Comparison of ENCODE assay signal across 9 cellular contexts in the genomic region with DNA sequence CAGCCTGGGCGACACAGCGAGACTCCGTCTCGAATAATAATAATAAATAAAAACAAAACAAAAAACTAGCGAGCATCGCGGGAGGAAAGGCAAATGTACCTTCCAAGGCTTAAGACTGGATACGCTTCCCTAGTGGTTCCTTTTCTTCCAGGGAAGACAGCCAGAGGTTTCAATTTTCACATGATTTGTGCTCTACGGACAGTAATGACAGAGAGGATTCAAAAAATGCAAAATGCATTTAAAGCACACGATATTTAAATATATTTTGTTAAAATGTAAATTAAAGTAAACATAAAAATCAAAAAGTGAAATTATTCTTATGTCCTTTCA. TPM values are rescaled to one million over a fixed set of nuclear protein-coding genes. Genes with fewer than 3 reads are reported as not detected.
A peak's percentile ranks its signal among the peaks of the same experiment; 100 is the strongest.
DNase-seq lines count a peak whose midpoint lies in the region; ATAC-seq, FAIRE-seq and TF ChIP-seq lines count a peak whose summit lies in the region.
"Had no signal": no experiment of that assay in that cellular context is flagged by ENCODE, and none has a peak within 500 bp of the region (broad histone marks: within the 10 kb centered on the region; RNA-seq: fewer than 3 reads in every experiment).

No MANE protein-coding gene starts in this region.

- DNase-seq in left ventricle myocardium inferior (no peak), Right ventricle myocardium superior (no peak), adipocyte (ENCODE audit: low read depth) (no peak), HepG2 (ENCODE audit: low spot score) (no peak), upper lobe of right lung (no peak), NCI-H2171 treated with DMSO at 0.1 percent for 48 hours (lab: John Stamatoyannopoulos, UW) (no peak), caudate nucleus (lab: John Stamatoyannopoulos, UW) (no peak)
- no peak for DNase-seq in activated effector memory CD4-positive, alpha-beta T cell treated with Interleukin-2 at 50 U/mL for 16 hours
- DNase-seq: DMS79 treated with DMSO at 0.1 percent for 48 hours had no signal

- intact Hi-C loops in left ventricle myocardium inferior (cut with micrococcal nuclease), result no loop called here
- intact Hi-C loops in Right ventricle myocardium superior (cut with DNase I), result no loop called here
- intact Hi-C loops in HepG2 (cut with micrococcal nuclease; ENCODE audit: unreplicated experiment), result loop anchor here (1.0 kb wide), 1 partner anchor 12 kb away; no protein-coding TSS in a partner anchor
- intact Hi-C loops in upper lobe of right lung (cut with DNase I), result no loop called here

- FAIRE-seq in HepG2 (lab: Jason Lieb, UNC), result no peak

- CTCF ChIA-PET in HepG2 (lab: Yijun Ruan, JAX; ENCODE audit: low intra/inter-chr PET ratio, low total read pairs), result no interaction called here

- TF ChIP-seq EP300 in HepG2 (IDR thresholded peaks at IDR 0.05; ENCODE audit: low read depth in 2 of 2, low read length in 2 of 2) (no peak), HepG2 (CRISPR knock-in tag; IDR thresholded peaks at IDR 0.05; ENCODE audit: borderline replicate concordance) (no peak)

- H2AFZ ChIP-seq in HepG2 (ENCODE audit: low read length), result peak overlapping the region; percentile 32

- H3K4me2 ChIP-seq in HepG2 (ENCODE audit: low read depth, low read length), result peak overlapping the region; percentile 95

- H3K4me1 ChIP-seq in left ventricle myocardium inferior, result peaks cover 46% of the 10 kb centered on the region
- H3K4me1 ChIP-seq in adipocyte (ENCODE audit: control insufficient read depth, insufficient read depth, low read length), result peaks cover 6% of the 10 kb centered on the region
- peaks cover 35% of the 10 kb centered on the region for H3K4me1 ChIP-seq in HepG2 (ENCODE audit: insufficient read depth, low read length)
- peaks cover 8% of the 10 kb centered on the region for H3K4me1 ChIP-seq in upper lobe of right lung

- TF ChIP-seq RAD21 in HepG2 (CRISPR knock-in tag; IDR thresholded peaks at IDR 0.05), result no peak

- H3K9me3 ChIP-seq in left ventricle myocardium inferior (replicated peaks) (no peaks in the 10 kb centered on the region), adipocyte (ENCODE audit: control insufficient read depth, low read length) (no peaks in the 10 kb centered on the region), HepG2 (ENCODE audit: low read length) (no peaks in the 10 kb centered on the region), upper lobe of right lung (no peaks in the 10 kb centered on the region)

- H3K79me2 ChIP-seq in HepG2 (ENCODE audit: insufficient read depth, low read length), result no peaks in the 10 kb centered on the region

- H3K4me3 ChIP-seq in left ventricle myocardium inferior (peak overlapping the region; percentile 72), adipocyte (ENCODE audit: low read length) (peak overlapping the region; percentile 79), HepG2 (replicated peaks in 1 of 3; ENCODE audit: insufficient read depth in 1 of 3, low read depth in 2 of 3, low read length in 3 of 3) (peak overlapping the region; percentile 63 to 78 (median 67)), upper lobe of right lung (peak overlapping the region; percentile 49)

- WGBS in HepG2 (ENCODE audit: low lambda C conversion rate), result 33% methylated on average over 10 of the region's 10 CpGs

- H3K27ac ChIP-seq in left ventricle myocardium inferior (replicated peaks), result peak overlapping the region; percentile 76
- H3K27ac ChIP-seq in HepG2 (ENCODE audit: extremely low read length, insufficient read depth, low read length), result peak overlapping the region; percentile 48
- H3K27ac ChIP-seq in upper lobe of right lung, result peak overlapping the region; percentile 8
- H3K27ac ChIP-seq in caudate nucleus (ENCODE audit: low read depth, low read length), result no peak overlapping the region

- H3K27me3 ChIP-seq in left ventricle myocardium inferior (ENCODE audit: low read depth) (no peaks in the 10 kb centered on the region), adipocyte (replicated peaks; ENCODE audit: control insufficient read depth, insufficient read depth, low read length) (no peaks in the 10 kb centered on the region), HepG2 (ENCODE audit: control insufficient read depth in 1 of 2, insufficient read depth in 2 of 2, low read length in 2 of 2) (no peaks in the 10 kb centered on the region; a peak in 2 of 5 replicates), upper lobe of right lung (no peaks in the 10 kb centered on the region)

- H3K9ac ChIP-seq in adipocyte (ENCODE audit: low read length) (no peak overlapping the region), HepG2 (ENCODE audit: insufficient read depth, low read depth, low read length) (peak overlapping the region; percentile 54; the same call in 1 of the 2 replicates)

- ATAC-seq in Right ventricle myocardium superior (ENCODE audit: poor library complexity) (no peak), HepG2 (no peak), upper lobe of right lung (no peak)

- no peak for TF ChIP-seq POLR2A in HepG2 (IDR thresholded peaks at IDR 0.05; ENCODE audit: insufficient read depth in 1 of 2, low read depth in 2 of 2, low read length in 2 of 2)

- in situ Hi-C loops in HepG2 (cut with HindIII; ENCODE audit: extremely low pct_ligation_motif_present, low pct_unique_long_range_greater_than_20kb), result no loop called here

- no peaks in the 10 kb centered on the region for H4K20me1 ChIP-seq in HepG2 (ENCODE audit: insufficient read depth, low read length)

- no peaks in the 10 kb centered on the region for H3K36me3 ChIP-seq in left ventricle myocardium inferior
- no peaks in the 10 kb centered on the region for H3K36me3 ChIP-seq in adipocyte (ENCODE audit: control insufficient read depth, insufficient read depth, low read length, severe bottlenecking)
- H3K36me3 ChIP-seq in HepG2 (replicated peaks in 1 of 2; ENCODE audit: control insufficient read depth in 1 of 2, insufficient read depth in 2 of 2, low read length in 2 of 2), result no peaks in the 10 kb centered on the region
- H3K36me3 ChIP-seq in upper lobe of right lung, result no peaks in the 10 kb centered on the region

- BruUV-seq in HepG2 (replicated peaks; lab: Mats Ljungman, UMichigan), result no TSS peak

- POLR2A ChIA-PET in HepG2 (lab: Yijun Ruan, JAX), result no interaction called here

- TF ChIP-seq CTCF in left ventricle myocardium inferior (IDR thresholded peaks at IDR 0.05; ENCODE audit: borderline replicate concordance) (no peak), HepG2 (CRISPR knock-in tag; IDR thresholded peaks at IDR 0.05) (no peak), upper lobe of right lung (IDR thresholded peaks at IDR 0.05) (no peak)

RNA-seq across cellular contexts. Expression of gene TRIM41, which starts 4.3 kb away (rescaled TPM):
- total RNA-seq in left ventricle myocardium inferior (26.4 TPM), Right ventricle myocardium superior (20.7 TPM), HepG2 (2016; rRNA removed; fragmentation: Illumina TruSeq; extraction: Trizol) (10.9 and 16.7 TPM in 2 replicates), upper lobe of right lung (26.9 TPM)
- 3.4 and 3.6 TPM in 2 replicates for total RNA-seq in HepG2 (2016; cell fraction: cytosol; rRNA removed; fragmentation: Illumina TruSeq; extraction: Trizol; ENCODE audit: low read depth)
- 12.4 and 16.7 TPM in 2 replicates for total RNA-seq in HepG2 (2016; cell fraction: insoluble cytoplasmic fraction; rRNA removed; fragmentation: Illumina TruSeq; extraction: Trizol)
- total RNA-seq in HepG2 (2016; cell fraction: membrane; rRNA removed; fragmentation: Illumina TruSeq; extraction: Trizol), result 9.1 and 9.7 TPM in 2 replicates
- total RNA-seq in HepG2 (2016; cell fraction: nucleus; rRNA removed; fragmentation: Illumina TruSeq; extraction: Trizol), result 11.4 and 13.1 TPM in 2 replicates
- 10.2 and 10.9 TPM in 2 replicates for polyA plus RNA-seq in HepG2 (2011; rRNA removed)
- 5.4 and 6.4 TPM in 2 replicates for polyA plus RNA-seq in HepG2 (2011; cell fraction: cytosol; rRNA removed)
- polyA plus RNA-seq in HepG2 (2011; cell fraction: nucleus; rRNA removed), result 66.0 and 81.3 TPM in 2 replicates
- 10.5 and 10.9 TPM in 2 replicates for polyA plus RNA-seq in HepG2 (2012)
- 2.6 and 3.0 TPM in 2 replicates for polyA plus RNA-seq in HepG2 (2016; cell fraction: cytosol; fragmentation: Illumina TruSeq; extraction: Trizol; ENCODE audit: low read depth)
- 15.2 and 16.5 TPM in 2 replicates for polyA plus RNA-seq in HepG2 (2016; cell fraction: insoluble cytoplasmic fraction; fragmentation: Illumina TruSeq; extraction: Trizol; ENCODE audit: low read depth)
- polyA plus RNA-seq in HepG2 (2016; cell fraction: membrane; fragmentation: Illumina TruSeq; extraction: Trizol; ENCODE audit: low read depth), result 7.8 and 8.3 TPM in 2 replicates
- 28.6 and 33.8 TPM in 2 replicates for polyA plus RNA-seq in HepG2 (2016; cell fraction: nucleus; fragmentation: Illumina TruSeq; extraction: Trizol; ENCODE audit: insufficient read depth, low read depth)
- polyA minus RNA-seq in HepG2 (2011; rRNA and poly(A)+ RNA removed; ENCODE audit: low replicate concordance), result 7.5 and 14.8 TPM in 2 replicates
- polyA minus RNA-seq in HepG2 (2011; cell fraction: cytosol; rRNA and poly(A)+ RNA removed), result 3.3 and 3.7 TPM in 2 replicates
- polyA minus RNA-seq in HepG2 (2011; cell fraction: nucleus; rRNA and poly(A)+ RNA removed), result 17.4 and 18.8 TPM in 2 replicates

RNA-seq across cellular contexts. Expression of gene TRIM7, which starts 13.8 kb away (rescaled TPM):
- total RNA-seq in left ventricle myocardium inferior, result 6.4 TPM
- total RNA-seq in Right ventricle myocardium superior, result 10.8 TPM
- total RNA-seq in HepG2 (2016; rRNA removed; fragmentation: Illumina TruSeq; extraction: Trizol), result not detected in 2 replicates
- total RNA-seq in HepG2 (2016; cell fraction: cytosol; rRNA removed; fragmentation: Illumina TruSeq; extraction: Trizol; ENCODE audit: low read depth), result not detected in 2 replicates
- not detected in 2 replicates for total RNA-seq in HepG2 (2016; cell fraction: insoluble cytoplasmic fraction; rRNA removed; fragmentation: Illumina TruSeq; extraction: Trizol)
- total RNA-seq in HepG2 (2016; cell fraction: membrane; rRNA removed; fragmentation: Illumina TruSeq; extraction: Trizol), result not detected in 2 replicates
- total RNA-seq in HepG2 (2016; cell fraction: nucleus; rRNA removed; fragmentation: Illumina TruSeq; extraction: Trizol), result not detected in 2 replicates
- 0.10 and 0.13 TPM in 2 replicates for polyA plus RNA-seq in HepG2 (2011; rRNA removed)
- 0.11 and 0.13 TPM in 2 replicates for polyA plus RNA-seq in HepG2 (2011; cell fraction: cytosol; rRNA removed)
- polyA plus RNA-seq in HepG2 (2011; cell fraction: nucleus; rRNA removed), result 0.16 and 0.29 TPM in 2 replicates
- 0.13 TPM in 1 of 2 replicates, not detected in the other for polyA plus RNA-seq in HepG2 (2012)
- polyA plus RNA-seq in HepG2 (2016; cell fraction: cytosol; fragmentation: Illumina TruSeq; extraction: Trizol; ENCODE audit: low read depth), result not detected in 2 replicates
- not detected in 2 replicates for polyA plus RNA-seq in HepG2 (2016; cell fraction: insoluble cytoplasmic fraction; fragmentation: Illumina TruSeq; extraction: Trizol; ENCODE audit: low read depth)
- 0.23 TPM in 1 of 2 replicates, not detected in the other for polyA plus RNA-seq in HepG2 (2016; cell fraction: membrane; fragmentation: Illumina TruSeq; extraction: Trizol; ENCODE audit: low read depth)
- not detected in 2 replicates for polyA plus RNA-seq in HepG2 (2016; cell fraction: nucleus; fragmentation: Illumina TruSeq; extraction: Trizol; ENCODE audit: insufficient read depth, low read depth)
- 10.8 TPM in 1 of 2 replicates, not detected in the other for polyA minus RNA-seq in HepG2 (2011; rRNA and poly(A)+ RNA removed; ENCODE audit: low replicate concordance)
- 0.88 TPM in 1 of 2 replicates, not detected in the other for polyA minus RNA-seq in HepG2 (2011; cell fraction: cytosol; rRNA and poly(A)+ RNA removed)
- 1.2 TPM in 1 of 2 replicates, not detected in the other for polyA minus RNA-seq in HepG2 (2011; cell fraction: nucleus; rRNA and poly(A)+ RNA removed)
- total RNA-seq in upper lobe of right lung, result 4.9 TPM

RNA-seq across cellular contexts. Expression of gene RACK1, which starts 24.9 kb away (rescaled TPM):
- 628 TPM for total RNA-seq in left ventricle myocardium inferior
- total RNA-seq in Right ventricle myocardium superior, result 577 TPM
- total RNA-seq in HepG2 (2016; rRNA removed; fragmentation: Illumina TruSeq; extraction: Trizol), result 2,514 and 3,226 TPM in 2 replicates
- 4,063 and 4,402 TPM in 2 replicates for total RNA-seq in HepG2 (2016; cell fraction: cytosol; rRNA removed; fragmentation: Illumina TruSeq; extraction: Trizol; ENCODE audit: low read depth)
- 2,554 and 3,310 TPM in 2 replicates for total RNA-seq in HepG2 (2016; cell fraction: insoluble cytoplasmic fraction; rRNA removed; fragmentation: Illumina TruSeq; extraction: Trizol)
- total RNA-seq in HepG2 (2016; cell fraction: membrane; rRNA removed; fragmentation: Illumina TruSeq; extraction: Trizol), result 5,165 and 5,275 TPM in 2 replicates
- 943 and 1,018 TPM in 2 replicates for total RNA-seq in HepG2 (2016; cell fraction: nucleus; rRNA removed; fragmentation: Illumina TruSeq; extraction: Trizol)
- 6,141 and 6,693 TPM in 2 replicates for polyA plus RNA-seq in HepG2 (2011; rRNA removed)
- 6,517 and 7,296 TPM in 2 replicates for polyA plus RNA-seq in HepG2 (2011; cell fraction: cytosol; rRNA removed)
- polyA plus RNA-seq in HepG2 (2011; cell fraction: nucleus; rRNA removed), result 2,166 and 2,467 TPM in 2 replicates
- polyA plus RNA-seq in HepG2 (2012), result 4,104 and 4,114 TPM in 2 replicates
- polyA plus RNA-seq in HepG2 (2016; cell fraction: cytosol; fragmentation: Illumina TruSeq; extraction: Trizol; ENCODE audit: low read depth), result 3,699 and 3,997 TPM in 2 replicates
- 3,545 and 3,580 TPM in 2 replicates for polyA plus RNA-seq in HepG2 (2016; cell fraction: insoluble cytoplasmic fraction; fragmentation: Illumina TruSeq; extraction: Trizol; ENCODE audit: low read depth)
- polyA plus RNA-seq in HepG2 (2016; cell fraction: membrane; fragmentation: Illumina TruSeq; extraction: Trizol; ENCODE audit: low read depth), result 4,862 and 5,343 TPM in 2 replicates
- polyA plus RNA-seq in HepG2 (2016; cell fraction: nucleus; fragmentation: Illumina TruSeq; extraction: Trizol; ENCODE audit: insufficient read depth, low read depth), result 1,515 and 1,598 TPM in 2 replicates
- polyA minus RNA-seq in HepG2 (2011; rRNA and poly(A)+ RNA removed; ENCODE audit: low replicate concordance), result 10,364 and 11,951 TPM in 2 replicates
- polyA minus RNA-seq in HepG2 (2011; cell fraction: cytosol; rRNA and poly(A)+ RNA removed), result 2,548 and 2,636 TPM in 2 replicates
- 1,064 and 1,481 TPM in 2 replicates for polyA minus RNA-seq in HepG2 (2011; cell fraction: nucleus; rRNA and poly(A)+ RNA removed)
- total RNA-seq in upper lobe of right lung, result 1,155 TPM

RNA-seq across cellular contexts. Expression of gene TRIM52, which starts 42.2 kb away (rescaled TPM):
- total RNA-seq in left ventricle myocardium inferior (8.5 TPM), Right ventricle myocardium superior (9.3 TPM), HepG2 (2016; rRNA removed; fragmentation: Illumina TruSeq; extraction: Trizol) (5.7 and 7.2 TPM in 2 replicates), upper lobe of right lung (16.3 TPM)
- 0.20 and 0.44 TPM in 2 replicates for total RNA-seq in HepG2 (2016; cell fraction: cytosol; rRNA removed; fragmentation: Illumina TruSeq; extraction: Trizol; ENCODE audit: low read depth)
- 5.4 and 6.0 TPM in 2 replicates for total RNA-seq in HepG2 (2016; cell fraction: insoluble cytoplasmic fraction; rRNA removed; fragmentation: Illumina TruSeq; extraction: Trizol)
- total RNA-seq in HepG2 (2016; cell fraction: membrane; rRNA removed; fragmentation: Illumina TruSeq; extraction: Trizol), result 2.1 and 2.2 TPM in 2 replicates
- 10.3 and 12.8 TPM in 2 replicates for total RNA-seq in HepG2 (2016; cell fraction: nucleus; rRNA removed; fragmentation: Illumina TruSeq; extraction: Trizol)
- polyA plus RNA-seq in HepG2 (2011; rRNA removed), result 11.6 and 11.7 TPM in 2 replicates
- polyA plus RNA-seq in HepG2 (2011; cell fraction: cytosol; rRNA removed), result 4.4 and 5.3 TPM in 2 replicates
- 16.4 and 22.4 TPM in 2 replicates for polyA plus RNA-seq in HepG2 (2011; cell fraction: nucleus; rRNA removed)
- polyA plus RNA-seq in HepG2 (2012), result 9.0 and 15.2 TPM in 2 replicates
- polyA plus RNA-seq in HepG2 (2016; cell fraction: cytosol; fragmentation: Illumina TruSeq; extraction: Trizol; ENCODE audit: low read depth), result 0.20 and 0.26 TPM in 2 replicates
- polyA plus RNA-seq in HepG2 (2016; cell fraction: insoluble cytoplasmic fraction; fragmentation: Illumina TruSeq; extraction: Trizol; ENCODE audit: low read depth), result 5.4 and 5.6 TPM in 2 replicates
- polyA plus RNA-seq in HepG2 (2016; cell fraction: membrane; fragmentation: Illumina TruSeq; extraction: Trizol; ENCODE audit: low read depth), result 0.95 and 1.1 TPM in 2 replicates
- polyA plus RNA-seq in HepG2 (2016; cell fraction: nucleus; fragmentation: Illumina TruSeq; extraction: Trizol; ENCODE audit: insufficient read depth, low read depth), result 27.9 and 33.0 TPM in 2 replicates
- 9.3 and 15.7 TPM in 2 replicates for polyA minus RNA-seq in HepG2 (2011; rRNA and poly(A)+ RNA removed; ENCODE audit: low replicate concordance)
- 2.7 and 3.2 TPM in 2 replicates for polyA minus RNA-seq in HepG2 (2011; cell fraction: cytosol; rRNA and poly(A)+ RNA removed)
- polyA minus RNA-seq in HepG2 (2011; cell fraction: nucleus; rRNA and poly(A)+ RNA removed), result 22.7 and 24.9 TPM in 2 replicates
